12 cellular contexts compared by ENCODE assay signal in genomic region chr5:166341708-166342329, GRCh38.
DNase-seq lines count a peak whose midpoint lies in the region; ATAC-seq and TF ChIP-seq lines count a peak whose summit lies in the region.
"Had no signal": no experiment of that assay in that cellular context is flagged by ENCODE, and none has a peak within 500 bp of the region (broad histone marks: within the 10 kb centered on the region; RNA-seq: fewer than 3 reads in every experiment).

No MANE protein-coding gene starts in this region.

- H3K27ac ChIP-seq in mammary epithelial cell (ENCODE audit: insufficient read depth, low read depth, low read length): no peak overlapping the region
- H3K27ac ChIP-seq: parathyroid adenoma had no signal

- intact Hi-C loops in mammary epithelial cell (cut with micrococcal nuclease) (no loop called here), lower leg skin (cut with DNase I; ENCODE audit: low total_unique reads) (no loop called here)

- peaks cover 2% of the 10 kb centered on the region for H3K9me3 ChIP-seq in mammary epithelial cell (replicated peaks; ENCODE audit: insufficient read depth, low read length)

- no peaks in the 10 kb centered on the region for H4K20me1 ChIP-seq in mammary epithelial cell (ENCODE audit: insufficient read depth, low read length)

- in situ Hi-C loops in mammary epithelial cell (cut with MboI; ENCODE audit: low sequenced_read_pairs in 2 of 2): no loop called here

- no peak for ATAC-seq in HG03039 (IDR thresholded peaks at IDR 0.05; ENCODE audit: unreplicated experiment)

- DNase-seq in SHP77 treated with DMSO at 0.1 percent for 48 hours (lab: John Stamatoyannopoulos, UW): peak; percentile 20
- DNase-seq in SHP77 (lab: John Stamatoyannopoulos, UW): no peak
- peak; percentile 29 for DNase-seq in Jurkat, Clone E6-1 (ENCODE audit: low read depth, low spot score)
- DNase-seq in mammary epithelial cell: no peak
- DNase-seq in retinal pigment epithelial cell (ENCODE audit: low read depth): no peak
- DNase-seq in lower leg skin (ENCODE audit: low spot score in 2 of 2): no peak
- no peak for DNase-seq in activated T-cell treated with anti-CD3 and anti-CD28 coated beads, Interleukin-2, amount 50 U/mL, for 48 hours
- DNase-seq: activated CD4-positive, alpha-beta T cell treated with anti-CD3 and anti-CD28 coated beads, Interleukin-2, amount 10 ng/mL, durations not matched to agents 7 days and 5 days; NCI-H1092; stimulated activated CD4-positive, alpha-beta T cell treated with anti-CD3 and anti-CD28 coated beads, Interleukin-1b, Interleukin-23, amount 100 ng/mL, for 48 hours had no signal

- dilution Hi-C loops in mammary epithelial cell (cut with HindIII; ENCODE audit: low sequenced_read_pairs): no loop called here

- H3K79me2 ChIP-seq in mammary epithelial cell (ENCODE audit: insufficient read depth, low read length): no peaks in the 10 kb centered on the region
- H3K79me2 ChIP-seq: parathyroid adenoma had no signal

- BruUV-seq in mammary epithelial cell (replicated peaks; lab: Mats Ljungman, UMichigan): no TSS peak

- H3K4me1 ChIP-seq in mammary epithelial cell (ENCODE audit: insufficient read depth, low read length): no peaks in the 10 kb centered on the region
- H3K4me1 ChIP-seq: parathyroid adenoma had no signal

- CTCF ChIA-PET in mammary epithelial cell (lab: Charles Lee; ENCODE audit: low non-redundant PET): no interaction called here

- TF ChIP-seq POLR2A in lower leg skin (IDR thresholded peaks at IDR 0.05): no peak

- no peak overlapping the region for H3K9ac ChIP-seq in mammary epithelial cell (ENCODE audit: insufficient read depth, low read length)
- H3K9ac ChIP-seq: parathyroid adenoma had no signal

- no peak overlapping the region for H3K4me3 ChIP-seq in Jurkat, Clone E6-1 (ENCODE audit: low read length)
- H3K4me3 ChIP-seq in mammary epithelial cell (replicated peaks in 1 of 3; ENCODE audit: insufficient read depth in 1 of 3, low read depth in 2 of 3, low read length in 3 of 3): no peak overlapping the region
- no peak overlapping the region for H3K4me3 ChIP-seq in retinal pigment epithelial cell (ENCODE audit: low read length)
- H3K4me3 ChIP-seq in lower leg skin (ENCODE audit: low read depth, poor library complexity, severe bottlenecking): no peak overlapping the region

- H3K27me3 ChIP-seq in mammary epithelial cell (ENCODE audit: insufficient read depth, low read length): no peaks in the 10 kb centered on the region

- TF ChIP-seq CTCF in mammary epithelial cell (conservative IDR thresholded peaks at IDR 0.05 in 1 of 2, IDR thresholded peaks at IDR 0.05 in 1 of 2; ENCODE audit: extremely low read depth in 1 of 2, insufficient read depth in 1 of 2, low read depth in 1 of 2, low read length in 2 of 2) (peak; percentile 10 to 11), retinal pigment epithelial cell (conservative IDR thresholded peaks at IDR 0.05; ENCODE audit: low read depth, low read length) (peak; percentile 44), lower leg skin (IDR thresholded peaks at IDR 0.05) (no peak)

- no peak overlapping the region for H3K4me2 ChIP-seq in mammary epithelial cell (ENCODE audit: insufficient read depth, low read depth, low read length)

- 74% methylated on average over 5 of the region's 5 CpGs for WGBS in mammary epithelial cell (ENCODE audit: low coverage, missing lambda C conversion rate)
- WGBS in lower leg skin, 2 donors: 68 to 74% methylated on average over 5 of the region's 5 CpGs

- H2AFZ ChIP-seq in mammary epithelial cell (ENCODE audit: low read depth, low read length): no peak overlapping the region
- H2AFZ ChIP-seq: parathyroid adenoma had no signal

- H3K36me3 ChIP-seq in mammary epithelial cell (ENCODE audit: insufficient read depth, low read length): no peaks in the 10 kb centered on the region

Comparison
In these comparisons a context has a peak if more than half of its experiments do, and no peak if none do; other contexts are left out.
1. DNase-seq: peak in SHP77 treated with DMSO at 0.1 percent for 48 hours (single experiment) and Jurkat, Clone E6-1 (single experiment); none in SHP77 (0 of 2), mammary epithelial cell (single experiment), retinal pigment epithelial cell (single experiment), lower leg skin (0 of 2) and activated T-cell treated with anti-CD3 and anti-CD28 coated beads, Interleukin-2, amount 50 U/mL, for 48 hours (0 of 2).
2. CTCF ChIP-seq: peak in mammary epithelial cell (2 of 2) and retinal pigment epithelial cell (single experiment); none in lower leg skin (0 of 3).